Comparison of ENCODE assay signal across 9 cellular contexts in genomic region chr12:109612975-109613502, GRCh38. TPM values are rescaled to one million over a fixed set of nuclear protein-coding genes. Genes with fewer than 3 reads are reported as not detected.
DNase-seq lines count a peak whose midpoint lies in the region; TF ChIP-seq lines count a peak whose summit lies in the region.
"Had no signal": no experiment of that assay in that cellular context is flagged by ENCODE, and none has a peak within 500 bp of the region (broad histone marks: within the 10 kb centered on the region; RNA-seq: fewer than 3 reads in every experiment).

No MANE protein-coding gene starts in this region.

- TF ChIP-seq CTCF in choroid plexus epithelial cell (conservative IDR thresholded peaks at IDR 0.05; ENCODE audit: low read depth, low read length) (peak; percentile 58), GM10248 (IDR thresholded peaks at IDR 0.05; ENCODE audit: control extremely low read depth, extremely low read depth, low read depth, missing control alignments) (no peak)

- peak overlapping the region; percentile 3 for H2AK5ac ChIP-seq in neuronal stem cell (ENCODE audit: low read depth, low read length)

- H4K8ac ChIP-seq in neuronal stem cell (ENCODE audit: low read depth, low read length), result no peak overlapping the region

- H3K4me3 ChIP-seq in choroid plexus epithelial cell (ENCODE audit: low read depth, low read length) (no peak overlapping the region), neuronal stem cell (ENCODE audit: low read length in 2 of 2) (no peak overlapping the region)
- H3K4me3 ChIP-seq: skin epidermis had no signal

- H3K4me1 ChIP-seq in neuronal stem cell (ENCODE audit: control insufficient read depth in 2 of 2, insufficient read depth in 1 of 2, low read depth in 1 of 2, low read length in 2 of 2), result peaks cover 0 to 16% of the 10 kb centered on the region in 2 donors

- H3K9ac ChIP-seq in neuronal stem cell (ENCODE audit: low read depth, low read length, poor library complexity), result no peak overlapping the region

- DNase-seq in NCI-H1694 treated with DMSO at 0.1 percent for 48 hours (lab: John Stamatoyannopoulos, UW) (peak; percentile 20), NCI-H1694 (lab: John Stamatoyannopoulos, UW) (no peak), M059J (ENCODE audit: low read depth) (peak; percentile 27), choroid plexus epithelial cell (ENCODE audit: low read depth) (peak; percentile 41), neuronal stem cell (ENCODE audit: low spot score) (no peak), GM10248 (ENCODE audit: extremely low spot score) (no peak), HPDE6-E6E7 (ENCODE audit: extremely low spot score) (no peak)
- DNase-seq in activated CD4-positive, alpha-beta T cell treated with anti-CD3 and anti-CD28 coated beads, Interleukin-2, amount 50 U/mL, for 1 hour, result no peak

- no peaks in the 10 kb centered on the region for H3K9me3 ChIP-seq in neuronal stem cell (replicated peaks in 1 of 2; ENCODE audit: control insufficient read depth in 2 of 2, insufficient read depth in 1 of 2, low read depth in 1 of 2, low read length in 2 of 2)

- H2BK5ac ChIP-seq in neuronal stem cell (ENCODE audit: low read length), result peak overlapping the region; percentile 0

- no peaks in the 10 kb centered on the region for H3K36me3 ChIP-seq in neuronal stem cell (replicated peaks in 1 of 2; ENCODE audit: control insufficient read depth in 2 of 2, insufficient read depth in 2 of 2, low read length in 2 of 2)

- H3K18ac ChIP-seq in neuronal stem cell (ENCODE audit: low read length), result peak overlapping the region; percentile 16

- H2BK15ac ChIP-seq in neuronal stem cell (ENCODE audit: low read length), result peak overlapping the region; percentile 8

- no peak overlapping the region for H2AFZ ChIP-seq in neuronal stem cell (ENCODE audit: low read length)

- no peak overlapping the region for H2BK120ac ChIP-seq in neuronal stem cell (ENCODE audit: low read depth, low read length)

- no peaks in the 10 kb centered on the region for H3K79me1 ChIP-seq in neuronal stem cell (ENCODE audit: low read depth, low read length)

- no peak overlapping the region for H3K27ac ChIP-seq in neuronal stem cell (replicated peaks; ENCODE audit: low read length)
- H3K27ac ChIP-seq: skin epidermis had no signal

- H3K27me3 ChIP-seq in neuronal stem cell (ENCODE audit: control insufficient read depth in 3 of 3, insufficient read depth in 3 of 3, low read depth in 1 of 3, low read length in 3 of 3), result peaks cover 0 to 92% (median 0%) of the 10 kb centered on the region in 3 experiments

- H3K4ac ChIP-seq in neuronal stem cell (ENCODE audit: low read length), result no peak overlapping the region

- no peak overlapping the region for H4K91ac ChIP-seq in neuronal stem cell (ENCODE audit: low read depth, low read length, poor library complexity)

- H3K14ac ChIP-seq in neuronal stem cell (ENCODE audit: low read length), result no peak overlapping the region

- H2BK12ac ChIP-seq in neuronal stem cell (ENCODE audit: low read length), result no peak overlapping the region

- H3K23ac ChIP-seq in neuronal stem cell (ENCODE audit: low read depth, low read length, poor library complexity), result no peak overlapping the region

- POLR2A ChIA-PET in GM10248 (lab: Yijun Ruan, JAX), result no interaction called here

- H3K4me2 ChIP-seq in neuronal stem cell (ENCODE audit: insufficient read depth, low read length, poor library complexity, severe bottlenecking), result no peak overlapping the region

- CTCF ChIA-PET in GM10248 (lab: Yijun Ruan, JAX), result interaction anchor here (7.1 kb wide), 1 partner anchor 15 kb away, joined by 41 read pairs; no protein-coding TSS in a partner anchor

- no CpG with 5 or more reads among the region's 5 CpGs for WGBS in neuronal stem cell (ENCODE audit: extremely low coverage in 2 of 2, insufficient read length in 2 of 2, insufficient replicate concordance in 1 of 2), 2 donors

RNA-seq across cellular contexts. Expression of gene MVK, which starts 39.4 kb away (rescaled TPM):
- 22.4 and 30.6 TPM in 2 replicates for total RNA-seq in M059J (2014; rRNA removed; shearing (Covaris generic))
- polyA plus RNA-seq in neuronal stem cell (2013, experiment 1 of 2), result 25.4 TPM
- polyA plus RNA-seq in neuronal stem cell (2013, experiment 2 of 2), result 26.4 TPM

RNA-seq across cellular contexts. Expression of gene MMAB, which starts 39.7 kb away (rescaled TPM):
- 36.0 and 40.1 TPM in 2 replicates for total RNA-seq in M059J (2014; rRNA removed; shearing (Covaris generic))
- polyA plus RNA-seq in neuronal stem cell (2013, experiment 1 of 2), result 27.4 TPM
- polyA plus RNA-seq in neuronal stem cell (2013, experiment 2 of 2), result 27.9 TPM

Comparison
In these comparisons a context has a peak if more than half of its experiments do, and no peak if none do; other contexts are left out.
1. DNase-seq: peak in NCI-H1694 treated with DMSO at 0.1 percent for 48 hours (single experiment), M059J (single experiment) and choroid plexus epithelial cell (single experiment); none in NCI-H1694 (single experiment), neuronal stem cell (single experiment), activated CD4-positive, alpha-beta T cell treated with anti-CD3 and anti-CD28 coated beads, Interleukin-2, amount 50 U/mL, for 1 hour (single experiment), GM10248 (single experiment) and HPDE6-E6E7 (single experiment).